Comparison of ENCODE assay signal across 10 cellular contexts in genomic region chr1:205442051-205442721, GRCh38. TPM values are rescaled to one million over a fixed set of nuclear protein-coding genes. Genes with fewer than 3 reads are reported as not detected.
DNase-seq lines count a peak whose midpoint lies in the region; ATAC-seq, FAIRE-seq and TF ChIP-seq lines count a peak whose summit lies in the region.
"Had no signal": no experiment of that assay in that cellular context is flagged by ENCODE, and none has a peak within 500 bp of the region (broad histone marks: within the 10 kb centered on the region; RNA-seq: fewer than 3 reads in every experiment).

No MANE protein-coding gene starts in this region.

- no peak for ATAC-seq in activated naive CD8-positive, alpha-beta T cell treated with anti-CD3 and anti-CD28 coated beads, Interleukin-2, amount 10 ng/mL, durations not matched to agents 7 days and 5 days (ENCODE audit: low read depth)

- POLR2A ChIA-PET in activated naive CD8-positive, alpha-beta T cell treated with anti-CD3 and anti-CD28 coated beads, Interleukin-2, amount 10 ng/mL, durations not matched to agents 7 days and 5 days (lab: Charles Lee) = no interaction called here

- no peaks in the 10 kb centered on the region for H3K9me3 Mint-ChIP-seq in activated naive CD8-positive, alpha-beta T cell treated with anti-CD3 and anti-CD28 coated beads, Interleukin-2, amount 10 ng/mL, durations not matched to agents 7 days and 5 days
- no peaks in the 10 kb centered on the region for H3K9me3 Mint-ChIP-seq in activated naive CD8-positive, alpha-beta T cell treated with anti-CD3 and anti-CD28 coated beads for 36 hours
- no peaks in the 10 kb centered on the region for H3K9me3 Mint-ChIP-seq in type B pancreatic cell

- DNase-seq in activated naive CD8-positive, alpha-beta T cell treated with anti-CD3 and anti-CD28 coated beads, Interleukin-2, amount 10 ng/mL, durations not matched to agents 7 days and 5 days = no peak
- no peak for DNase-seq in activated naive CD8-positive, alpha-beta T cell treated with anti-CD3 and anti-CD28 coated beads for 36 hours
- DNase-seq in SW480 (ENCODE audit: low spot score) (peak; percentile 68), left kidney (ENCODE audit: low read depth, low spot score) (peak; percentile 83), type B pancreatic cell (ENCODE audit: extremely low spot score, unreplicated experiment) (no peak), HUDEP-2 (lab: John Stamatoyannopoulos, UW; ENCODE audit: unreplicated experiment in 76 of 76) (no peak), AML-193 (lab: John Stamatoyannopoulos, UW) (no peak), H54 (ENCODE audit: insufficient read length, low spot score) (no peak)
- DNase-seq: SIG-M5 had no signal

- H3K27ac Mint-ChIP-seq in activated naive CD8-positive, alpha-beta T cell treated with anti-CD3 and anti-CD28 coated beads, Interleukin-2, amount 10 ng/mL, durations not matched to agents 7 days and 5 days = peak overlapping the region; percentile 87
- H3K27ac Mint-ChIP-seq in activated naive CD8-positive, alpha-beta T cell treated with anti-CD3 and anti-CD28 coated beads for 36 hours = no peak overlapping the region
- peak overlapping the region; percentile 94 for H3K27ac Mint-ChIP-seq in type B pancreatic cell

- H3K27me3 Mint-ChIP-seq in activated naive CD8-positive, alpha-beta T cell treated with anti-CD3 and anti-CD28 coated beads, Interleukin-2, amount 10 ng/mL, durations not matched to agents 7 days and 5 days = peaks cover 4% of the 10 kb centered on the region
- H3K27me3 Mint-ChIP-seq in activated naive CD8-positive, alpha-beta T cell treated with anti-CD3 and anti-CD28 coated beads for 36 hours = no peaks in the 10 kb centered on the region
- peaks cover 1% of the 10 kb centered on the region for H3K27me3 Mint-ChIP-seq in type B pancreatic cell

- TF ChIP-seq CTCF in type B pancreatic cell (conservative IDR thresholded peaks at IDR 0.05) = no peak

- peaks cover 22% of the 10 kb centered on the region for H3K4me1 Mint-ChIP-seq in activated naive CD8-positive, alpha-beta T cell treated with anti-CD3 and anti-CD28 coated beads, Interleukin-2, amount 10 ng/mL, durations not matched to agents 7 days and 5 days
- peaks cover 21% of the 10 kb centered on the region for H3K4me1 Mint-ChIP-seq in activated naive CD8-positive, alpha-beta T cell treated with anti-CD3 and anti-CD28 coated beads for 36 hours
- H3K4me1 Mint-ChIP-seq in type B pancreatic cell (ENCODE audit: unreplicated experiment) = peaks cover 62% of the 10 kb centered on the region

- no peak for FAIRE-seq in H54 (lab: Jason Lieb, UNC)
- FAIRE-seq: GM12892 had no signal

- TF ChIP-seq POLR2A in H54 (IDR thresholded peaks at IDR 0.05; ENCODE audit: low read depth, low read length) = no peak

- no peaks in the 10 kb centered on the region for H3K36me3 Mint-ChIP-seq in activated naive CD8-positive, alpha-beta T cell treated with anti-CD3 and anti-CD28 coated beads, Interleukin-2, amount 10 ng/mL, durations not matched to agents 7 days and 5 days
- no peaks in the 10 kb centered on the region for H3K36me3 Mint-ChIP-seq in activated naive CD8-positive, alpha-beta T cell treated with anti-CD3 and anti-CD28 coated beads for 36 hours
- H3K36me3 Mint-ChIP-seq in type B pancreatic cell = peaks cover 6% of the 10 kb centered on the region

- no peak overlapping the region for H3K4me3 Mint-ChIP-seq in activated naive CD8-positive, alpha-beta T cell treated with anti-CD3 and anti-CD28 coated beads, Interleukin-2, amount 10 ng/mL, durations not matched to agents 7 days and 5 days
- H3K4me3 Mint-ChIP-seq in activated naive CD8-positive, alpha-beta T cell treated with anti-CD3 and anti-CD28 coated beads for 36 hours = no peak overlapping the region
- H3K4me3 Mint-ChIP-seq in type B pancreatic cell = peak overlapping the region; percentile 70

RNA-seq across cellular contexts. Expression of gene BLACAT1, which starts 13.7 kb away (rescaled TPM):
- under 1 TPM; 0.51 to 0.83 TPM for total RNA-seq in activated naive CD8-positive, alpha-beta T cell treated with anti-CD3 and anti-CD28 coated beads, Interleukin-2, amount 10 ng/mL, durations not matched to agents 7 days and 5 days
- under 1 TPM; 0.12 to 0.19 TPM for total RNA-seq in activated naive CD8-positive, alpha-beta T cell treated with anti-CD3 and anti-CD28 coated beads for 36 hours
- total RNA-seq in type B pancreatic cell (ENCODE audit: low replicate concordance) = 2.4 and 6.8 TPM in 2 replicates

RNA-seq across cellular contexts. Expression of gene LEMD1, which starts 20.3 kb away (rescaled TPM):
- 1 to 10 TPM in 1 of 2 experiments, under 1 TPM in 1; 0.97 to 1.1 TPM for total RNA-seq in activated naive CD8-positive, alpha-beta T cell treated with anti-CD3 and anti-CD28 coated beads, Interleukin-2, amount 10 ng/mL, durations not matched to agents 7 days and 5 days
- under 1 TPM in 1 of 2 experiments, not detected in 1; 0.78 TPM for total RNA-seq in activated naive CD8-positive, alpha-beta T cell treated with anti-CD3 and anti-CD28 coated beads for 36 hours
- 5.5 and 8.1 TPM in 2 replicates for total RNA-seq in type B pancreatic cell (ENCODE audit: low replicate concordance)

Comparison
In these comparisons a context has a peak if more than half of its experiments do, and no peak if none do; other contexts are left out.
1. DNase-seq: peak in SW480 (single experiment) and left kidney (single experiment); none in activated naive CD8-positive, alpha-beta T cell treated with anti-CD3 and anti-CD28 coated beads, Interleukin-2, amount 10 ng/mL, durations not matched to agents 7 days and 5 days (single experiment), activated naive CD8-positive, alpha-beta T cell treated with anti-CD3 and anti-CD28 coated beads for 36 hours (single experiment), type B pancreatic cell (single experiment), HUDEP-2 (0 of 76), AML-193 (0 of 2) and H54 (single experiment).